Comparison of ENCODE assay signal across 1 cellular context in the genomic region with DNA sequence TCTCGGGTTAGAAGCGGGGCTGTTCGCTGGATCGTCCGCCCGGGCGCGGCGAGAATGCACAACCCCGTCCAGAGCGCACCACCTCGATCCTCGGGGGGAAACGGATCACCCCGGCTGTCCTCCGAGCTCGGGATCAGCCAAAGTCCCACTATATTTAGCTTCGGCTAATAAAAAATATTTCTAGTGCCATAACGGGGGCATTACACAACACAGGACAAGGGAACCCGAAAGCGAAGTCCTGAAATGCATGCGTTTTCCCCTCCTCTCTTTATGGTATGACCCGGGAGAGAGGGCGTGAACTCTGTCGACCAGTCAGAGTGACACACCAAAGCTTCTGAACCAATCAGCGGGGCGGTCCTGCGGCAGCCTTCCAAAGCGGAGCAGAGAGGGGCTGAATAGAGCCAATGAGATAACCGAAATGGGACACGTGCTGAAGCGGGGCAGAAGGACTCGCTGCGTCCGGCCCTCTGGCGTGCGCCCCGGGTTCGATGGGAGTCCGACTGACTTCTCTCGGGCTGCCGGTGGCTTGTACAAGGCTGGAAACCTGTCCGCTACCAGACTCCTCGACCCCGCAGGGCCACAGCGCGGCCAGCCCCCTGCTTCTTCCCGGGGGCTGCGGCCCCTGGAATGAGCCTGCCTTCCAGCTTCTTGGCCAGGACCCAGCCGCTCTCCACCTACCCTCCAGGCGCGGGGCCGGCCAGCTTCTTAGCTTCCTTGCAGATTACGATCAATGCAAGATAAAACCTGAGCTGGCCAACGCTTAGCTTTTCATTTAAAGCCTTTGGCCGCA.
TF ChIP-seq lines count a peak whose summit lies in the region.

A gene with protein sequence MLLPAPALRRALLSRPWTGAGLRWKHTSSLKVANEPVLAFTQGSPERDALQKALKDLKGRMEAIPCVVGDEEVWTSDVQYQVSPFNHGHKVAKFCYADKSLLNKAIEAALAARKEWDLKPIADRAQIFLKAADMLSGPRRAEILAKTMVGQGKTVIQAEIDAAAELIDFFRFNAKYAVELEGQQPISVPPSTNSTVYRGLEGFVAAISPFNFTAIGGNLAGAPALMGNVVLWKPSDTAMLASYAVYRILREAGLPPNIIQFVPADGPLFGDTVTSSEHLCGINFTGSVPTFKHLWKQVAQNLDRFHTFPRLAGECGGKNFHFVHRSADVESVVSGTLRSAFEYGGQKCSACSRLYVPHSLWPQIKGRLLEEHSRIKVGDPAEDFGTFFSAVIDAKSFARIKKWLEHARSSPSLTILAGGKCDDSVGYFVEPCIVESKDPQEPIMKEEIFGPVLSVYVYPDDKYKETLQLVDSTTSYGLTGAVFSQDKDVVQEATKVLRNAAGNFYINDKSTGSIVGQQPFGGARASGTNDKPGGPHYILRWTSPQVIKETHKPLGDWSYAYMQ (minus strand): TSS at position 33 of the 790 bp plus-strand sequence. CDS start 32 bp downstream, at position 1.

TF ChIP-seq in GM23338, 12 proteins besides CTCF, POLR2A, EP300 and RAD21:
- TF ChIP-seq, protein P1, sequence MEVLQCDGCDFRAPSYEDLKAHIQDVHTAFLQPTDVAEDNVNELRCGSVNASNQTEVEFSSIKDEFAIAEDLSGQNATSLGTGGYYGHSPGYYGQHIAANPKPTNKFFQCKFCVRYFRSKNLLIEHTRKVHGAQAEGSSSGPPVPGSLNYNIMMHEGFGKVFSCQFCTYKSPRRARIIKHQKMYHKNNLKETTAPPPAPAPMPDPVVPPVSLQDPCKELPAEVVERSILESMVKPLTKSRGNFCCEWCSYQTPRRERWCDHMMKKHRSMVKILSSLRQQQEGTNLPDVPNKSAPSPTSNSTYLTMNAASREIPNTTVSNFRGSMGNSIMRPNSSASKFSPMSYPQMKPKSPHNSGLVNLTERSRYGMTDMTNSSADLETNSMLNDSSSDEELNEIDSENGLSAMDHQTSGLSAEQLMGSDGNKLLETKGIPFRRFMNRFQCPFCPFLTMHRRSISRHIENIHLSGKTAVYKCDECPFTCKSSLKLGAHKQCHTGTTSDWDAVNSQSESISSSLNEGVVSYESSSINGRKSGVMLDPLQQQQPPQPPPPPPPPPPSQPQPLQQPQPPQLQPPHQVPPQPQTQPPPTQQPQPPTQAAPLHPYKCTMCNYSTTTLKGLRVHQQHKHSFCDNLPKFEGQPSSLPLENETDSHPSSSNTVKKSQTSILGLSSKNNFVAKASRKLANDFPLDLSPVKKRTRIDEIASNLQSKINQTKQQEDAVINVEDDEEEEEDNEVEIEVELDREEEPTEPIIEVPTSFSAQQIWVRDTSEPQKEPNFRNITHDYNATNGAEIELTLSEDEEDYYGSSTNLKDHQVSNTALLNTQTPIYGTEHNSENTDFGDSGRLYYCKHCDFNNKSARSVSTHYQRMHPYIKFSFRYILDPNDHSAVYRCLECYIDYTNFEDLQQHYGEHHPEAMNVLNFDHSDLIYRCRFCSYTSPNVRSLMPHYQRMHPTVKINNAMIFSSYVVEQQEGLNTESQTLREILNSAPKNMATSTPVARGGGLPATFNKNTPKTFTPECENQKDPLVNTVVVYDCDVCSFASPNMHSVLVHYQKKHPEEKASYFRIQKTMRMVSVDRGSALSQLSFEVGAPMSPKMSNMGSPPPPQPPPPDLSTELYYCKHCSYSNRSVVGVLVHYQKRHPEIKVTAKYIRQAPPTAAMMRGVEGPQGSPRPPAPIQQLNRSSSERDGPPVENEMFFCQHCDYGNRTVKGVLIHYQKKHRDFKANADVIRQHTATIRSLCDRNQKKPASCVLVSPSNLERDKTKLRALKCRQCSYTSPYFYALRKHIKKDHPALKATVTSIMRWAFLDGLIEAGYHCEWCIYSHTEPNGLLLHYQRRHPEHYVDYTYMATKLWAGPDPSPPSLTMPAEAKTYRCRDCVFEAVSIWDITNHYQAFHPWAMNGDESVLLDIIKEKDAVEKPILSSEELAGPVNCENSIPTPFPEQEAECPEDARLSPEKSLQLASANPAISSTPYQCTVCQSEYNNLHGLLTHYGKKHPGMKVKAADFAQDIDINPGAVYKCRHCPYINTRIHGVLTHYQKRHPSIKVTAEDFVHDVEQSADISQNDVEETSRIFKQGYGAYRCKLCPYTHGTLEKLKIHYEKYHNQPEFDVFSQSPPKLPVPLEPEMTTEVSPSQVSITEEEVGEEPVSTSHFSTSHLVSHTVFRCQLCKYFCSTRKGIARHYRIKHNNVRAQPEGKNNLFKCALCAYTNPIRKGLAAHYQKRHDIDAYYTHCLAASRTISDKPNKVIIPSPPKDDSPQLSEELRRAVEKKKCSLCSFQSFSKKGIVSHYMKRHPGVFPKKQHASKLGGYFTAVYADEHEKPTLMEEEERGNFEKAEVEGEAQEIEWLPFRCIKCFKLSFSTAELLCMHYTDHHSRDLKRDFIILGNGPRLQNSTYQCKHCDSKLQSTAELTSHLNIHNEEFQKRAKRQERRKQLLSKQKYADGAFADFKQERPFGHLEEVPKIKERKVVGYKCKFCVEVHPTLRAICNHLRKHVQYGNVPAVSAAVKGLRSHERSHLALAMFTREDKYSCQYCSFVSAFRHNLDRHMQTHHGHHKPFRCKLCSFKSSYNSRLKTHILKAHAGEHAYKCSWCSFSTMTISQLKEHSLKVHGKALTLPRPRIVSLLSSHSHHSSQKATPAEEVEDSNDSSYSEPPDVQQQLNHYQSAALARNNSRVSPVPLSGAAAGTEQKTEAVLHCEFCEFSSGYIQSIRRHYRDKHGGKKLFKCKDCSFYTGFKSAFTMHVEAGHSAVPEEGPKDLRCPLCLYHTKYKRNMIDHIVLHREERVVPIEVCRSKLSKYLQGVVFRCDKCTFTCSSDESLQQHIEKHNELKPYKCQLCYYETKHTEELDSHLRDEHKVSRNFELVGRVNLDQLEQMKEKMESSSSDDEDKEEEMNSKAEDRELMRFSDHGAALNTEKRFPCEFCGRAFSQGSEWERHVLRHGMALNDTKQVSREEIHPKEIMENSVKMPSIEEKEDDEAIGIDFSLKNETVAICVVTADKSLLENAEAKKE (CRISPR knock-in tag; IDR thresholded peaks at IDR 0.05) = no peak
- TF ChIP-seq POLR2AphosphoS5 (IDR thresholded peaks at IDR 0.05; ENCODE audit: low read depth) = peak; percentile 68
